ENCODE assay signal across 1 cellular context in genomic region chr1:15951341-15952153, GRCh38.
TF ChIP-seq lines count a peak whose summit lies in the region.

No MANE protein-coding gene starts in this region.

TF ChIP-seq in HCT116, 20 proteins besides CTCF, POLR2A, EP300 and RAD21 (continued from another document):
- TF ChIP-seq REST (IDR thresholded peaks at IDR 0.05; ENCODE audit: low read depth): no peak
- TF ChIP-seq EZH2 (IDR thresholded peaks at IDR 0.05): no peak
